Comparison of ENCODE assay signal across 26 cellular contexts in genomic region chr1:54173681-54174080, GRCh38. TPM values are rescaled to one million over a fixed set of nuclear protein-coding genes. Genes with fewer than 3 reads are reported as not detected.
A peak's percentile ranks its signal among the peaks of the same experiment; 100 is the strongest.
DNase-seq lines count a peak whose midpoint lies in the region; ATAC-seq and TF ChIP-seq lines count a peak whose summit lies in the region.
"Had no signal": no experiment of that assay in that cellular context is flagged by ENCODE, and none has a peak within 500 bp of the region (broad histone marks: within the 10 kb centered on the region; RNA-seq: fewer than 3 reads in every experiment).

No MANE protein-coding gene starts in this region.

- H3K4me3 Mint-ChIP-seq in activated naive CD8-positive, alpha-beta T cell treated with anti-CD3 and anti-CD28 coated beads, Interleukin-2, amount 10 ng/mL, durations not matched to agents 7 days and 5 days = no peak overlapping the region
- no peak overlapping the region for H3K4me3 Mint-ChIP-seq in activated naive CD8-positive, alpha-beta T cell treated with anti-CD3 and anti-CD28 coated beads for 36 hours
- H3K4me3 Mint-ChIP-seq: activated naive CD4-positive, alpha-beta T cell treated with anti-CD3 and anti-CD28 coated beads, Interleukin-2, amount 50 U/mL, for 24 hours; activated T-helper 1 cell treated with anti-CD3 and anti-CD28 coated beads, Interleukin-12 subunit alpha, Interleukin-12 subunit beta, Interleukin-2, Interleukin-4 antibody, amounts not matched to agents 30 ng/mL and 10 ng/mL and 1 ng/mL, durations not matched to agents 14 hours and 24 hours and 36 hours; CD14-positive monocyte; natural killer cell had no signal

- H3K4me1 Mint-ChIP-seq in activated naive CD8-positive, alpha-beta T cell treated with anti-CD3 and anti-CD28 coated beads, Interleukin-2, amount 10 ng/mL, durations not matched to agents 7 days and 5 days = peaks cover 18% of the 10 kb centered on the region
- H3K4me1 Mint-ChIP-seq in activated naive CD8-positive, alpha-beta T cell treated with anti-CD3 and anti-CD28 coated beads for 36 hours = peaks cover 4% of the 10 kb centered on the region
- H3K4me1 Mint-ChIP-seq: natural killer cell had no signal

- no peak for TF ChIP-seq CTCF in GM13977 (IDR thresholded peaks at IDR 0.05; ENCODE audit: extremely low read depth, insufficient read depth, missing control alignments)

- H3K9me3 Mint-ChIP-seq in activated naive CD8-positive, alpha-beta T cell treated with anti-CD3 and anti-CD28 coated beads, Interleukin-2, amount 10 ng/mL, durations not matched to agents 7 days and 5 days = no peaks in the 10 kb centered on the region
- no peaks in the 10 kb centered on the region for H3K9me3 Mint-ChIP-seq in activated naive CD8-positive, alpha-beta T cell treated with anti-CD3 and anti-CD28 coated beads for 36 hours
- H3K9me3 Mint-ChIP-seq: activated naive CD4-positive, alpha-beta T cell treated with anti-CD3 and anti-CD28 coated beads, Interleukin-2, amount 50 U/mL, for 24 hours; activated T-helper 1 cell treated with anti-CD3 and anti-CD28 coated beads, Interleukin-12 subunit alpha, Interleukin-12 subunit beta, Interleukin-2, Interleukin-4 antibody, amounts not matched to agents 30 ng/mL and 10 ng/mL and 1 ng/mL, durations not matched to agents 14 hours and 24 hours and 36 hours; CD14-positive monocyte; natural killer cell had no signal

- peaks cover 5% of the 10 kb centered on the region for H3K36me3 Mint-ChIP-seq in activated naive CD8-positive, alpha-beta T cell treated with anti-CD3 and anti-CD28 coated beads, Interleukin-2, amount 10 ng/mL, durations not matched to agents 7 days and 5 days
- peaks cover 5% of the 10 kb centered on the region for H3K36me3 Mint-ChIP-seq in activated naive CD8-positive, alpha-beta T cell treated with anti-CD3 and anti-CD28 coated beads for 36 hours
- H3K36me3 Mint-ChIP-seq: activated naive CD4-positive, alpha-beta T cell treated with anti-CD3 and anti-CD28 coated beads, Interleukin-2, amount 50 U/mL, for 24 hours; natural killer cell had no signal

- POLR2A ChIA-PET in activated naive CD8-positive, alpha-beta T cell treated with anti-CD3 and anti-CD28 coated beads, Interleukin-2, amount 10 ng/mL, durations not matched to agents 7 days and 5 days (lab: Charles Lee) = interaction anchor here (0.5 to 1.4 kb wide), 2 partner anchors 9 to 26 kb away, joined by 3 read pairs; partner anchors contain the start of genes CYB5RL and MRPL37

- no peaks in the 10 kb centered on the region for H3K27me3 Mint-ChIP-seq in activated naive CD8-positive, alpha-beta T cell treated with anti-CD3 and anti-CD28 coated beads, Interleukin-2, amount 10 ng/mL, durations not matched to agents 7 days and 5 days
- H3K27me3 Mint-ChIP-seq in activated naive CD8-positive, alpha-beta T cell treated with anti-CD3 and anti-CD28 coated beads for 36 hours = no peaks in the 10 kb centered on the region
- H3K27me3 Mint-ChIP-seq: activated naive CD4-positive, alpha-beta T cell treated with anti-CD3 and anti-CD28 coated beads, Interleukin-2, amount 50 U/mL, for 24 hours had no signal

- no peak for DNase-seq in activated naive CD8-positive, alpha-beta T cell treated with anti-CD3 and anti-CD28 coated beads, Interleukin-2, amount 10 ng/mL, durations not matched to agents 7 days and 5 days
- no peak for DNase-seq in activated naive CD8-positive, alpha-beta T cell treated with anti-CD3 and anti-CD28 coated beads for 36 hours
- DNase-seq in cerebellar cortex (ENCODE audit: low spot score) (peak; percentile 35), myocyte (ENCODE audit: low read depth) (peak; percentile 18), superior temporal gyrus (ENCODE audit: extremely low spot score) (peak; percentile 57), GM13977 (ENCODE audit: low spot score) (no peak)
- DNase-seq: activated CD4-positive, alpha-beta T cell treated with anti-CD3 and anti-CD28 coated beads for 4 hours; colonic mucosa; GOT3; IMR-90; left colon; natural killer cell; NCI-H187 treated with DMSO at 0.1 percent for 48 hours; NCI-H446; NK-92 treated with Interleukin-12 subunit alpha and Interleukin-12 subunit beta, amount 100 ng/mL, for 24 hours; T-helper 1 cell had no signal

- H3K27ac Mint-ChIP-seq in activated naive CD8-positive, alpha-beta T cell treated with anti-CD3 and anti-CD28 coated beads, Interleukin-2, amount 10 ng/mL, durations not matched to agents 7 days and 5 days = no peak overlapping the region
- H3K27ac Mint-ChIP-seq in activated naive CD8-positive, alpha-beta T cell treated with anti-CD3 and anti-CD28 coated beads for 36 hours = no peak overlapping the region
- H3K27ac Mint-ChIP-seq: activated naive CD4-positive, alpha-beta T cell treated with anti-CD3 and anti-CD28 coated beads, Interleukin-2, amount 50 U/mL, for 24 hours; activated T-helper 1 cell treated with anti-CD3 and anti-CD28 coated beads, Interleukin-12 subunit alpha, Interleukin-12 subunit beta, Interleukin-2, Interleukin-4 antibody, amounts not matched to agents 30 ng/mL and 10 ng/mL and 1 ng/mL, durations not matched to agents 14 hours and 24 hours and 36 hours; CD14-positive monocyte; natural killer cell had no signal

- peak; percentile 76 for ATAC-seq in activated naive CD8-positive, alpha-beta T cell treated with anti-CD3 and anti-CD28 coated beads, Interleukin-2, amount 10 ng/mL, durations not matched to agents 7 days and 5 days (ENCODE audit: low read depth)
- ATAC-seq in HG03135 (IDR thresholded peaks at IDR 0.05; ENCODE audit: unreplicated experiment) = no peak
- ATAC-seq in GM19467 (IDR thresholded peaks at IDR 0.05; ENCODE audit: unreplicated experiment) = no peak
- ATAC-seq: left colon, natural killer cell, Panc1 had no signal

- in situ Hi-C loops in GM13977 (cut with MboI; ENCODE audit: low pct_unique_long_range_greater_than_20kb, low sequenced_read_pairs, unreplicated experiment) = no loop called here

RNA-seq across cellular contexts. Expression of gene CDCP2, which starts 20.9 kb away (rescaled TPM):
- under 1 TPM; 0.11 to 0.20 TPM for total RNA-seq in activated naive CD8-positive, alpha-beta T cell treated with anti-CD3 and anti-CD28 coated beads, Interleukin-2, amount 10 ng/mL, durations not matched to agents 7 days and 5 days
- total RNA-seq in activated naive CD8-positive, alpha-beta T cell treated with anti-CD3 and anti-CD28 coated beads for 36 hours = not detected
- not detected in 2 replicates for total RNA-seq in myocyte
- not detected for polyA plus RNA-seq in myocyte (2012)
- total RNA-seq: activated T-helper 1 cell treated with anti-CD3 and anti-CD28 coated beads, Interleukin-12 subunit alpha, Interleukin-12 subunit beta, Interleukin-2, Interleukin-4 antibody, amounts not matched to agents 30 ng/mL and 10 ng/mL and 1 ng/mL, durations not matched to agents 14 hours and 24 hours and 36 hours; glomerular endothelial cell; IMR-90; MCF 10A; suprapubic skin; vagina had no signal
- polyA plus RNA-seq: CD14-positive monocyte, IMR-90 had no signal

RNA-seq across cellular contexts. Expression of gene CYB5RL, which starts 26.1 kb away (rescaled TPM):
- 10 to 100 TPM; 11.6 to 13.3 TPM for total RNA-seq in activated naive CD8-positive, alpha-beta T cell treated with anti-CD3 and anti-CD28 coated beads, Interleukin-2, amount 10 ng/mL, durations not matched to agents 7 days and 5 days
- total RNA-seq in activated naive CD8-positive, alpha-beta T cell treated with anti-CD3 and anti-CD28 coated beads for 36 hours = 10 to 100 TPM in 1 of 2 experiments, 1 to 10 TPM in 1; 9.1 to 10.6 TPM
- total RNA-seq in myocyte = 7.2 TPM in 2 replicates
- 7.5 TPM for polyA plus RNA-seq in myocyte (2012)

RNA-seq across cellular contexts. Expression of gene MRPL37, which starts 26.3 kb away (rescaled TPM):
- 10 to 100 TPM; 71.8 to 81.6 TPM for total RNA-seq in activated naive CD8-positive, alpha-beta T cell treated with anti-CD3 and anti-CD28 coated beads, Interleukin-2, amount 10 ng/mL, durations not matched to agents 7 days and 5 days
- total RNA-seq in activated naive CD8-positive, alpha-beta T cell treated with anti-CD3 and anti-CD28 coated beads for 36 hours = 100 to 1,000 TPM; 206 to 216 TPM
- total RNA-seq in myocyte = 96.3 and 112 TPM in 2 replicates
- 111 TPM for polyA plus RNA-seq in myocyte (2012)

Comparison
In these comparisons a context has a peak if more than half of its experiments do, and no peak if none do; other contexts are left out.
1. DNase-seq: peak in cerebellar cortex (single experiment), myocyte (single experiment) and superior temporal gyrus (single experiment); none in activated naive CD8-positive, alpha-beta T cell treated with anti-CD3 and anti-CD28 coated beads, Interleukin-2, amount 10 ng/mL, durations not matched to agents 7 days and 5 days (single experiment), activated naive CD8-positive, alpha-beta T cell treated with anti-CD3 and anti-CD28 coated beads for 36 hours (single experiment) and GM13977 (single experiment).